8 cellular contexts compared by ENCODE assay signal in genomic region chr9:120931278-120932085, GRCh38. TPM values are rescaled to one million over a fixed set of nuclear protein-coding genes. Genes with fewer than 3 reads are reported as not detected.
DNase-seq lines count a peak whose midpoint lies in the region; ATAC-seq and TF ChIP-seq lines count a peak whose summit lies in the region.

No MANE protein-coding gene starts in this region.

- H3K27ac ChIP-seq in BLaER1 treated with 17β-estradiol and CSF1 and Interleukin-3, amounts not matched to agents 10 nM and 100 nM, result peak overlapping the region; percentile 81 to 94 (median 92)
- peak overlapping the region; percentile 58 for H3K27ac ChIP-seq in brain microvascular endothelial cell

- peak; percentile 36 for TF ChIP-seq POLR2A in GM18951 (IDR thresholded peaks at IDR 0.05; ENCODE audit: extremely low read depth, insufficient read depth, insufficient read length)
- TF ChIP-seq POLR2A in erythroblast (IDR thresholded peaks at IDR 0.05; ENCODE audit: low read length), result no peak

- in situ Hi-C loops in GM18951 (cut with MboI; ENCODE audit: low sequenced_read_pairs, unreplicated experiment), result no loop called here
- in situ Hi-C loops in brain microvascular endothelial cell (cut with HindIII; ENCODE audit: low pct_ligation_motif_present, low sequenced_read_pairs), result no loop called here

- H3K4me2 ChIP-seq in BLaER1 treated with 17β-estradiol and CSF1 and Interleukin-3, amounts not matched to agents 10 nM and 100 nM, result peak overlapping the region; percentile 71 to 99 (median 96)

- DNase-seq in SKM-1 (lab: John Stamatoyannopoulos, UW; ENCODE audit: unreplicated experiment), result peak; percentile 59
- DNase-seq in brain microvascular endothelial cell, result no peak
- peak; percentile 65 for DNase-seq in myocyte (ENCODE audit: low read depth)
- DNase-seq in COR-L47 (lab: John Stamatoyannopoulos, UW), result no peak
- DNase-seq in erythroblast (lab: John Stamatoyannopoulos, UW), result no peak

- no peaks in the 10 kb centered on the region for H3K36me3 ChIP-seq in BLaER1 treated with 17β-estradiol and CSF1 and Interleukin-3, amounts not matched to agents 10 nM and 100 nM
- H3K36me3 ChIP-seq in brain microvascular endothelial cell (replicated peaks), result no peaks in the 10 kb centered on the region

- no peaks in the 10 kb centered on the region for H3K27me3 ChIP-seq in BLaER1 treated with 17β-estradiol and CSF1 and Interleukin-3, amounts not matched to agents 10 nM and 100 nM
- no peaks in the 10 kb centered on the region for H3K27me3 ChIP-seq in brain microvascular endothelial cell (replicated peaks)

- H4K20me1 ChIP-seq in BLaER1 treated with 17β-estradiol and CSF1 and Interleukin-3, amounts not matched to agents 10 nM and 100 nM, result no peaks in the 10 kb centered on the region

- peak; percentile 50 for ATAC-seq in HG03135 (IDR thresholded peaks at IDR 0.05; ENCODE audit: unreplicated experiment)

- H3K9ac ChIP-seq in BLaER1 treated with 17β-estradiol and CSF1 and Interleukin-3, amounts not matched to agents 10 nM and 100 nM, result peak overlapping the region; percentile 71 to 85 (median 80)

- peaks cover 91 to 99% (median 97%) of the 10 kb centered on the region in 10 experiments for H3K4me1 ChIP-seq in BLaER1 treated with 17β-estradiol and CSF1 and Interleukin-3, amounts not matched to agents 10 nM and 100 nM

- no peak for TF ChIP-seq CTCF in brain microvascular endothelial cell (IDR thresholded peaks at IDR 0.05; ENCODE audit: low read depth, low read length, missing control alignments)

- H3K9me3 ChIP-seq in BLaER1 treated with 17β-estradiol and CSF1 and Interleukin-3, amounts not matched to agents 10 nM and 100 nM (replicated peaks in 1 of 11), result 0 out of 22 replicates have a peak, but pooled peaks cover 0 to 3% (median 0%) of the 10 kb centered on the region in 11 experiments

- H3K4me3 ChIP-seq in BLaER1 treated with 17β-estradiol and CSF1 and Interleukin-3, amounts not matched to agents 10 nM and 100 nM, result peak overlapping the region in 9 of 10 experiments; percentile 24 to 58 (median 40); a peak in 13 of 20 replicates
- H3K4me3 ChIP-seq in brain microvascular endothelial cell (ENCODE audit: low read depth, low read length), result no peak overlapping the region

RNA-seq across cellular contexts. Expression of gene TRAF1, which starts 4.9 kb away (rescaled TPM):
- 0.80 and 1.1 TPM in 2 replicates for total RNA-seq in myocyte
- 0.87 TPM for polyA plus RNA-seq in myocyte (2012)

RNA-seq across cellular contexts. Expression of gene PHF19, which starts 54.5 kb away (rescaled TPM):
- 13.3 and 15.3 TPM in 2 replicates for total RNA-seq in myocyte
- polyA plus RNA-seq in myocyte (2012), result 9.6 TPM

Comparison
In these comparisons a context has a peak if more than half of its experiments do, and no peak if none do; other contexts are left out.
1. DNase-seq: peak in SKM-1 (single experiment) and myocyte (single experiment); none in brain microvascular endothelial cell (single experiment), COR-L47 (single experiment) and erythroblast (0 of 2).